Comparison of ENCODE assay signal across 30 cellular contexts in genomic region chr19:48379058-48379457, GRCh38. TPM values are rescaled to one million over a fixed set of nuclear protein-coding genes. Genes with fewer than 3 reads are reported as not detected.
A peak's percentile ranks its signal among the peaks of the same experiment; 100 is the strongest.
DNase-seq lines count a peak whose midpoint lies in the region; ATAC-seq and TF ChIP-seq lines count a peak whose summit lies in the region.
"Had no signal": no experiment of that assay in that cellular context is flagged by ENCODE, and none has a peak within 500 bp of the region (broad histone marks: within the 10 kb centered on the region; RNA-seq: fewer than 3 reads in every experiment).

No MANE protein-coding gene starts in this region.

- peaks cover 4% of the 10 kb centered on the region for H3K4me1 Mint-ChIP-seq in glutamatergic neuron (ENCODE audit: low read depth, unreplicated experiment)
- H3K4me1 Mint-ChIP-seq: immature natural killer cell, naive B cell had no signal

- peaks cover 24% of the 10 kb centered on the region for H3K36me3 ChIP-seq in A673 (ENCODE audit: insufficient read depth, low read length, poor library complexity, severe bottlenecking)
- H3K36me3 ChIP-seq in PC-3 (ENCODE audit: low read depth, low read length) = peaks cover 3% of the 10 kb centered on the region; the same call in 1 of the 2 replicates

- no peak overlapping the region for H3K4me2 ChIP-seq in PC-3 (ENCODE audit: low read length)

- no peaks in the 10 kb centered on the region for H3K36me3 Mint-ChIP-seq in glutamatergic neuron (ENCODE audit: unreplicated experiment)

- intact Hi-C loops in A673 (cut with micrococcal nuclease; ENCODE audit: unreplicated experiment) (no loop called here), PC-3 (cut with micrococcal nuclease) (no loop called here)

- H3K4me1 ChIP-seq in A673 (ENCODE audit: insufficient read depth, low read length, poor library complexity, severe bottlenecking) (no peaks in the 10 kb centered on the region), PC-3 (ENCODE audit: insufficient read depth, low read length) (no peaks in the 10 kb centered on the region)
- H3K4me1 ChIP-seq: gastroesophageal sphincter, psoas muscle had no signal

- BruUV-seq in A673 (replicated peaks; lab: Mats Ljungman, UMichigan) = no TSS peak
- BruUV-seq in PC-3 (replicated peaks; lab: Mats Ljungman, UMichigan) = no TSS peak

- TF ChIP-seq CTCF in A673 (conservative IDR thresholded peaks at IDR 0.05; ENCODE audit: low read depth, low read length) (no peak), PC-3 (conservative IDR thresholded peaks at IDR 0.05; ENCODE audit: low read depth, low read length) (no peak), glutamatergic neuron (IDR thresholded peaks at IDR 0.05; ENCODE audit: partially characterized antibody, unreplicated experiment) (no peak)

- no peak overlapping the region for H2AFZ ChIP-seq in PC-3 (ENCODE audit: low read length)
- H2AFZ ChIP-seq: GM23248 had no signal

- H4K20me1 ChIP-seq in PC-3 (ENCODE audit: low read length) = no peaks in the 10 kb centered on the region

- H3K27ac Mint-ChIP-seq in glutamatergic neuron (ENCODE audit: unreplicated experiment) = peak overlapping the region; percentile 38

- no peaks in the 10 kb centered on the region for H3K79me2 ChIP-seq in PC-3 (ENCODE audit: low read length)

- no peaks in the 10 kb centered on the region for H3K9me3 ChIP-seq in A673 (ENCODE audit: low read depth, low read length, poor library complexity, severe bottlenecking)
- H3K9me3 ChIP-seq in PC-3 (ENCODE audit: low read length) = no peaks in the 10 kb centered on the region
- H3K9me3 ChIP-seq: gastroesophageal sphincter, psoas muscle had no signal

- H3K27ac ChIP-seq in A673 (ENCODE audit: low read depth, low read length, poor library complexity, severe bottlenecking) (peak overlapping the region; percentile 32), PC-3 (ENCODE audit: low read length) (no peak overlapping the region)
- H3K27ac ChIP-seq: gastroesophageal sphincter, GM23248, psoas muscle had no signal

- no peak overlapping the region for H3K4me3 Mint-ChIP-seq in glutamatergic neuron (ENCODE audit: unreplicated experiment)
- H3K4me3 Mint-ChIP-seq: immature natural killer cell, naive B cell had no signal

- no peak overlapping the region for H3K9ac ChIP-seq in PC-3 (ENCODE audit: low read length)
- H3K9ac ChIP-seq: GM23248 had no signal

- peaks cover 3% of the 10 kb centered on the region for H3K27me3 Mint-ChIP-seq in glutamatergic neuron (ENCODE audit: unreplicated experiment)
- H3K27me3 Mint-ChIP-seq: naive B cell had no signal

- no peaks in the 10 kb centered on the region for H3K9me3 Mint-ChIP-seq in glutamatergic neuron (ENCODE audit: unreplicated experiment)
- H3K9me3 Mint-ChIP-seq: activated naive CD4-positive, alpha-beta T cell treated with anti-CD3 and anti-CD28 coated beads, Interleukin-2, amount 50 U/mL, for 72 hours; immature natural killer cell; naive B cell had no signal

- no peaks in the 10 kb centered on the region for H3K27me3 ChIP-seq in A673 (replicated peaks; ENCODE audit: insufficient read depth, low read depth, low read length, poor library complexity)
- no peaks in the 10 kb centered on the region for H3K27me3 ChIP-seq in PC-3 (ENCODE audit: low read length)
- H3K27me3 ChIP-seq: gastroesophageal sphincter had no signal

- CTCF ChIA-PET in A673 (lab: Charles Lee) = interaction anchor here (0.7 kb wide), 1 partner anchor 1770 kb away, joined by 3 read pairs; no protein-coding TSS in a partner anchor
- CTCF ChIA-PET in PC-3 (lab: Charles Lee) = interaction anchor here (0.7 kb wide), 1 partner anchor 114 kb away, joined by 3 read pairs; no protein-coding TSS in a partner anchor

- H3F3A ChIP-seq in PC-3 (ENCODE audit: low read length, unreplicated experiment) = no peaks in the 10 kb centered on the region

- ATAC-seq in PC-3 (peak; percentile 65), HG03097 (IDR thresholded peaks at IDR 0.05; ENCODE audit: low FRiP score, unreplicated experiment) (no peak), HG03460 (IDR thresholded peaks at IDR 0.05; ENCODE audit: unreplicated experiment) (no peak)
- ATAC-seq: activated naive CD4-positive, alpha-beta T cell treated with anti-CD3 and anti-CD28 coated beads, Interleukin-2, amount 50 U/mL, for 72 hours; gastroesophageal sphincter; left lobe of liver; psoas muscle; SK-N-SH treated with all-trans-retinoic acid at 6 μM for 48 hours had no signal

- DNase-seq in A673 (ENCODE audit: low spot score) (no peak), EH (ENCODE audit: low read depth) (peak; percentile 18), PC-3 (peak; percentile 17), glutamatergic neuron (no peak)
- no peak for DNase-seq in activated naive CD4-positive, alpha-beta T cell treated with anti-CD3 and anti-CD28 coated beads, Interleukin-2, amount 50 U/mL, for 16 hours
- DNase-seq: activated CD4-positive, alpha-beta T cell treated with anti-CD3 and anti-CD28 coated beads for 4 hours; caudate nucleus; GM23248; hypothalamus; immature natural killer cell; mesendoderm; naive B cell; NCI-H146; NCI-H2107; NCI-H446; nucleus accumbens; psoas muscle; stimulated activated CD4-positive, alpha-beta T cell treated with anti-CD3 and anti-CD28 coated beads, Interleukin-15, amount 100 ng/mL, for 24 hours; stimulated activated naive CD4-positive, alpha-beta T cell had no signal

- H3K4me3 ChIP-seq in A673 (ENCODE audit: low read depth, low read length, poor library complexity, severe bottlenecking) (no peak overlapping the region), PC-3 (ENCODE audit: low read length) (no peak overlapping the region)
- H3K4me3 ChIP-seq: gastroesophageal sphincter, GM23248, psoas muscle had no signal

- no peaks in the 10 kb centered on the region for H3K9me2 ChIP-seq in PC-3 (replicated peaks; ENCODE audit: low read length)

- POLR2A ChIA-PET in A673 (lab: Charles Lee; ENCODE audit: low non-redundant PET) (no interaction called here), PC-3 (lab: Charles Lee; ENCODE audit: unreplicated experiment) (no interaction called here)

RNA-seq across cellular contexts. Expression of gene KDELR1, which starts 12.3 kb away (rescaled TPM):
- total RNA-seq in A673 (2021) (197 and 200 TPM in 2 replicates), PC-3 (2014; rRNA removed) (90.2 and 101 TPM in 2 replicates), glutamatergic neuron (ENCODE audit: unreplicated experiment) (213 TPM)

RNA-seq across cellular contexts. Expression of gene GRIN2D, which starts 14.4 kb away (rescaled TPM):
- total RNA-seq in A673 (2021) (10.4 and 11.4 TPM in 2 replicates), PC-3 (2014; rRNA removed) (0.51 and 1.0 TPM in 2 replicates), glutamatergic neuron (ENCODE audit: unreplicated experiment) (21.7 TPM)

RNA-seq across cellular contexts. Expression of gene SYNGR4, which starts 14.9 kb away (rescaled TPM):
- total RNA-seq in A673 (2021) = 0.50 TPM in 1 of 2 replicates, not detected in the other
- total RNA-seq in PC-3 (2014; rRNA removed) = not detected in 2 replicates
- total RNA-seq in glutamatergic neuron (ENCODE audit: unreplicated experiment) = not detected
- total RNA-seq: dermis microvascular lymphatic vessel endothelial cell; fibroblast of lung; gastroesophageal sphincter; GM23248; left lobe of liver; psoas muscle; T-helper 2 cell treated with Interferon-gamma antibody and Interleukin-4, amounts not matched to agents 100 ng/mL and 5 ng/mL, for 36 hours; temporal lobe; urinary bladder had no signal

RNA-seq across cellular contexts. Expression of gene TMEM143, which starts 15.3 kb away (rescaled TPM):
- total RNA-seq in A673 (2021) = 7.5 and 7.9 TPM in 2 replicates
- total RNA-seq in PC-3 (2014; rRNA removed) = 1.3 and 7.1 TPM in 2 replicates
- 11.9 TPM for total RNA-seq in glutamatergic neuron (ENCODE audit: unreplicated experiment)

RNA-seq across cellular contexts. Expression of gene EMP3, which starts 53.7 kb away (rescaled TPM):
- 170 and 187 TPM in 2 replicates for total RNA-seq in A673 (2021)
- total RNA-seq in PC-3 (2014; rRNA removed) = 31.9 and 38.1 TPM in 2 replicates
- 6.5 TPM for total RNA-seq in glutamatergic neuron (ENCODE audit: unreplicated experiment)

Comparison
In these comparisons a context has a peak if more than half of its experiments do, and no peak if none do; other contexts are left out.
1. DNase-seq: peak in EH (single experiment) and PC-3 (single experiment); none in A673 (single experiment), glutamatergic neuron (single experiment) and activated naive CD4-positive, alpha-beta T cell treated with anti-CD3 and anti-CD28 coated beads, Interleukin-2, amount 50 U/mL, for 16 hours (single experiment).